8 cellular contexts compared by ENCODE assay signal in genomic region chr10:73786512-73786885, GRCh38. TPM values are rescaled to one million over a fixed set of nuclear protein-coding genes. Genes with fewer than 3 reads are reported as not detected.
DNase-seq lines count a peak whose midpoint lies in the region; ATAC-seq, FAIRE-seq and TF ChIP-seq lines count a peak whose summit lies in the region.

No MANE protein-coding gene starts in this region.

- 4% methylated on average over 2 of the region's 2 CpGs for WGBS in thymus

- peak overlapping the region; percentile 90 for H3K4me3 ChIP-seq in thymus (ENCODE audit: low read length)

- peak; percentile 51 for ATAC-seq in left lobe of liver

- no peaks in the 10 kb centered on the region for H3K9me3 Mint-ChIP-seq in activated CD4-positive, alpha-beta T cell treated with anti-CD3 and anti-CD28 coated beads, Interleukin-2, amount 10 ng/mL, durations not matched to agents 24 days and 14 days
- H3K9me3 Mint-ChIP-seq in activated naive CD8-positive, alpha-beta T cell treated with anti-CD3 and anti-CD28 coated beads for 36 hours, result no peaks in the 10 kb centered on the region

- no peaks in the 10 kb centered on the region for H3K27me3 Mint-ChIP-seq in activated CD4-positive, alpha-beta T cell treated with anti-CD3 and anti-CD28 coated beads, Interleukin-2, amount 10 ng/mL, durations not matched to agents 24 days and 14 days
- no peaks in the 10 kb centered on the region for H3K27me3 Mint-ChIP-seq in activated naive CD8-positive, alpha-beta T cell treated with anti-CD3 and anti-CD28 coated beads for 36 hours

- H3K27me3 ChIP-seq in thymus (ENCODE audit: control insufficient read depth, insufficient read depth), result no peaks in the 10 kb centered on the region

- intact Hi-C loops in activated CD4-positive, alpha-beta T cell treated with anti-CD3 and anti-CD28 coated beads, Interleukin-2, amount 10 ng/mL, durations not matched to agents 24 days and 14 days (cut with micrococcal nuclease), result no loop called here

- H3K27ac Mint-ChIP-seq in activated CD4-positive, alpha-beta T cell treated with anti-CD3 and anti-CD28 coated beads, Interleukin-2, amount 10 ng/mL, durations not matched to agents 24 days and 14 days, result peak overlapping the region; percentile 86
- peak overlapping the region; percentile 90 for H3K27ac Mint-ChIP-seq in activated naive CD8-positive, alpha-beta T cell treated with anti-CD3 and anti-CD28 coated beads for 36 hours

- H3K36me3 ChIP-seq in thymus (ENCODE audit: control insufficient read depth, insufficient read depth), result peaks cover 28% of the 10 kb centered on the region

- FAIRE-seq in D721Med (lab: Jason Lieb, UNC), result no peak

- peaks cover 29% of the 10 kb centered on the region for H3K36me3 Mint-ChIP-seq in activated CD4-positive, alpha-beta T cell treated with anti-CD3 and anti-CD28 coated beads, Interleukin-2, amount 10 ng/mL, durations not matched to agents 24 days and 14 days (ENCODE audit: low read depth)
- H3K36me3 Mint-ChIP-seq in activated naive CD8-positive, alpha-beta T cell treated with anti-CD3 and anti-CD28 coated beads for 36 hours, result peaks cover 10% of the 10 kb centered on the region

- H3K4me1 ChIP-seq in thymus (ENCODE audit: control insufficient read depth, insufficient read depth, low read length), result peaks cover 12% of the 10 kb centered on the region

- DNase-seq in activated CD4-positive, alpha-beta T cell treated with anti-CD3 and anti-CD28 coated beads, Interleukin-2, amount 10 ng/mL, durations not matched to agents 24 days and 14 days, result no peak
- DNase-seq in activated CD4-positive, alpha-beta T cell treated with anti-CD3 and anti-CD28 coated beads, Interleukin-2, amount 50 U/mL, for 48 hours, result no peak
- DNase-seq in activated naive CD8-positive, alpha-beta T cell treated with anti-CD3 and anti-CD28 coated beads for 36 hours, result no peak
- no peak for DNase-seq in left lobe of liver (ENCODE audit: low spot score)
- DNase-seq in Ammon's horn (ENCODE audit: low spot score), result no peak
- DNase-seq in D721Med (ENCODE audit: insufficient read length, low spot score), result no peak
- no peak for DNase-seq in activated gamma-delta T cell (lab: John Stamatoyannopoulos, UW)

- no peaks in the 10 kb centered on the region for H3K9me3 ChIP-seq in thymus (ENCODE audit: control insufficient read depth)

- peaks cover 31% of the 10 kb centered on the region for H3K4me1 Mint-ChIP-seq in activated CD4-positive, alpha-beta T cell treated with anti-CD3 and anti-CD28 coated beads, Interleukin-2, amount 10 ng/mL, durations not matched to agents 24 days and 14 days
- H3K4me1 Mint-ChIP-seq in activated naive CD8-positive, alpha-beta T cell treated with anti-CD3 and anti-CD28 coated beads for 36 hours, result peaks cover 35% of the 10 kb centered on the region

- peak overlapping the region; percentile 85 for H3K27ac ChIP-seq in thymus (ENCODE audit: low read depth)

- H3K4me3 Mint-ChIP-seq in activated CD4-positive, alpha-beta T cell treated with anti-CD3 and anti-CD28 coated beads, Interleukin-2, amount 10 ng/mL, durations not matched to agents 24 days and 14 days, result peak overlapping the region; percentile 91
- H3K4me3 Mint-ChIP-seq in activated naive CD8-positive, alpha-beta T cell treated with anti-CD3 and anti-CD28 coated beads for 36 hours, result peak overlapping the region; percentile 96

- TF ChIP-seq CTCF in D721Med (IDR thresholded peaks at IDR 0.05; ENCODE audit: insufficient read depth, missing control alignments), result no peak

RNA-seq across cellular contexts. Expression of gene ZSWIM8, which starts 1.1 kb away (rescaled TPM):
- total RNA-seq in activated CD4-positive, alpha-beta T cell treated with anti-CD3 and anti-CD28 coated beads, Interleukin-2, amount 10 ng/mL, durations not matched to agents 24 days and 14 days, result 50.8 and 53.5 TPM in 2 replicates
- 10 to 100 TPM; 31.0 to 35.5 TPM for total RNA-seq in activated naive CD8-positive, alpha-beta T cell treated with anti-CD3 and anti-CD28 coated beads for 36 hours
- total RNA-seq in left lobe of liver, result 101 TPM
- polyA plus RNA-seq in thymus, result 106 TPM

RNA-seq across cellular contexts. Expression of gene CHCHD1, which starts 4.7 kb away (rescaled TPM):
- total RNA-seq in activated CD4-positive, alpha-beta T cell treated with anti-CD3 and anti-CD28 coated beads, Interleukin-2, amount 10 ng/mL, durations not matched to agents 24 days and 14 days, result 34.9 and 37.8 TPM in 2 replicates
- 10 to 100 TPM; 34.8 to 38.6 TPM for total RNA-seq in activated naive CD8-positive, alpha-beta T cell treated with anti-CD3 and anti-CD28 coated beads for 36 hours
- total RNA-seq in left lobe of liver, result 14.1 TPM
- polyA plus RNA-seq in thymus, result 78.2 TPM

RNA-seq across cellular contexts. Expression of gene NDST2, which starts 24.9 kb away (rescaled TPM):
- total RNA-seq in activated CD4-positive, alpha-beta T cell treated with anti-CD3 and anti-CD28 coated beads, Interleukin-2, amount 10 ng/mL, durations not matched to agents 24 days and 14 days, result 50.5 and 50.6 TPM in 2 replicates
- total RNA-seq in activated naive CD8-positive, alpha-beta T cell treated with anti-CD3 and anti-CD28 coated beads for 36 hours, result 10 to 100 TPM; 45.9 to 49.7 TPM
- total RNA-seq in left lobe of liver, result 11.5 TPM
- 21.2 TPM for polyA plus RNA-seq in thymus

RNA-seq across cellular contexts. Expression of gene SEC24C, which starts 42.3 kb away (rescaled TPM):
- 106 TPM in 2 replicates for total RNA-seq in activated CD4-positive, alpha-beta T cell treated with anti-CD3 and anti-CD28 coated beads, Interleukin-2, amount 10 ng/mL, durations not matched to agents 24 days and 14 days
- total RNA-seq in activated naive CD8-positive, alpha-beta T cell treated with anti-CD3 and anti-CD28 coated beads for 36 hours, result 10 to 100 TPM; 74.6 to 74.9 TPM
- 38.5 TPM for total RNA-seq in left lobe of liver
- 31.4 TPM for polyA plus RNA-seq in thymus
